10 cellular contexts compared by ENCODE assay signal in genomic region chr2:20186078-20186854, GRCh38. TPM values are rescaled to one million over a fixed set of nuclear protein-coding genes. Genes with fewer than 3 reads are reported as not detected.
A peak's percentile ranks its signal among the peaks of the same experiment; 100 is the strongest.
DNase-seq lines count a peak whose midpoint lies in the region; ATAC-seq and TF ChIP-seq lines count a peak whose summit lies in the region.
"Had no signal": no experiment of that assay in that cellular context is flagged by ENCODE, and none has a peak within 500 bp of the region (broad histone marks: within the 10 kb centered on the region; RNA-seq: fewer than 3 reads in every experiment).

No MANE protein-coding gene starts in this region.

- TF ChIP-seq POLR2A in vagina (IDR thresholded peaks at IDR 0.05): no peak

- H3K4me1 ChIP-seq in left ventricle myocardium inferior: no peaks in the 10 kb centered on the region
- peaks cover 19% of the 10 kb centered on the region for H3K4me1 ChIP-seq in vagina

- H3K4me1 Mint-ChIP-seq in T-helper 17 cell: peaks cover 4% of the 10 kb centered on the region

- H3K36me3 Mint-ChIP-seq in T-helper 17 cell (ENCODE audit: low read depth): no peaks in the 10 kb centered on the region

- ATAC-seq in Right ventricle myocardium inferior (no peak), T-helper 17 cell (peak; percentile 44), left lobe of liver (peak; percentile 43), HG02623 (IDR thresholded peaks at IDR 0.05; ENCODE audit: unreplicated experiment) (no peak), HG02970 (IDR thresholded peaks at IDR 0.05; ENCODE audit: low FRiP score, unreplicated experiment) (no peak)
- ATAC-seq: esophagus mucosa had no signal

- H3K4me3 ChIP-seq in left ventricle myocardium inferior (no peak overlapping the region), vagina (no peak overlapping the region)

- H3K36me3 ChIP-seq in left ventricle myocardium inferior: no peaks in the 10 kb centered on the region
- no peaks in the 10 kb centered on the region for H3K36me3 ChIP-seq in vagina

- H3K4me3 Mint-ChIP-seq in T-helper 17 cell: no peak overlapping the region

- H3K9me3 ChIP-seq in left ventricle myocardium inferior (replicated peaks) (no peaks in the 10 kb centered on the region), T-helper 17 cell (ENCODE audit: control insufficient read depth, low read length, poor library complexity, severe bottlenecking) (no peaks in the 10 kb centered on the region), vagina (no peaks in the 10 kb centered on the region)

- intact Hi-C loops in Right ventricle myocardium inferior (cut with DNase I) (no loop called here), left ventricle myocardium inferior (cut with micrococcal nuclease) (no loop called here), vagina (cut with DNase I) (no loop called here)

- H3K27me3 ChIP-seq in left ventricle myocardium inferior (ENCODE audit: low read depth) (no peaks in the 10 kb centered on the region), vagina (no peaks in the 10 kb centered on the region)

- peak; percentile 2 for DNase-seq in Right ventricle myocardium inferior (ENCODE audit: missing footprints)
- DNase-seq in left ventricle myocardium inferior: no peak
- no peak for DNase-seq in T-helper 17 cell
- peak; percentile 71 for DNase-seq in left lobe of liver (ENCODE audit: low spot score)
- no peak for DNase-seq in vagina (ENCODE audit: extremely low spot score in 2 of 2)
- no peak for DNase-seq in cerebellar cortex (ENCODE audit: low spot score)
- DNase-seq: stimulated activated CD4-positive, alpha-beta T cell treated with anti-CD3 and anti-CD28 coated beads, Interleukin-1b, Interleukin-23, amount 100 ng/mL, for 48 hours had no signal

- H3K27ac Mint-ChIP-seq in T-helper 17 cell: no peak overlapping the region

- TF ChIP-seq CTCF in left ventricle myocardium inferior (IDR thresholded peaks at IDR 0.05; ENCODE audit: borderline replicate concordance) (no peak), vagina (IDR thresholded peaks at IDR 0.05) (no peak)

- H3K27ac ChIP-seq in left ventricle myocardium inferior (replicated peaks) (no peak overlapping the region), vagina (peak overlapping the region; percentile 53)

- H3K27me3 Mint-ChIP-seq in T-helper 17 cell: peaks cover 29% of the 10 kb centered on the region

RNA-seq across cellular contexts. Expression of gene SDC1, which starts 38.7 kb away (rescaled TPM):
- total RNA-seq in Right ventricle myocardium inferior (0.68 TPM), left ventricle myocardium inferior (0.41 TPM), T-helper 17 cell (not detected), left lobe of liver (537 TPM), vagina (184 TPM)

Comparison
In these comparisons a context has a peak if more than half of its experiments do, and no peak if none do; other contexts are left out.
1. DNase-seq: peak in Right ventricle myocardium inferior (single experiment) and left lobe of liver (single experiment); none in left ventricle myocardium inferior (single experiment), T-helper 17 cell (0 of 3), vagina (0 of 2) and cerebellar cortex (single experiment).
2. ATAC-seq: peak in T-helper 17 cell (single experiment) and left lobe of liver (single experiment); none in Right ventricle myocardium inferior (single experiment), HG02623 (single experiment) and HG02970 (single experiment).
3. RNA of gene SDC1, which starts 38.7 kb away (total RNA-seq): 537 TPM in left lobe of liver (single experiment) and 184 TPM in vagina (single experiment); 0.68 TPM in Right ventricle myocardium inferior (single experiment), 0.41 TPM in left ventricle myocardium inferior (single experiment) and not detected in T-helper 17 cell; every median in the first group is over 100 times any median in the second.